2 cellular contexts compared by ENCODE assay signal in genomic region chr19:4800591-4801081, GRCh38.
TF ChIP-seq lines count a peak whose summit lies in the region.

No MANE protein-coding gene starts in this region.

TF ChIP-seq in Ishikawa, 13 proteins besides CTCF, POLR2A, EP300 and RAD21:
- TF ChIP-seq TEAD4 (IDR thresholded peaks at IDR 0.05): peak; percentile 89
- TF ChIP-seq TCF12 (IDR thresholded peaks at IDR 0.05; ENCODE audit: low read depth): peak; percentile 46; the same call in 1 of the 2 replicates
- TF ChIP-seq TAF1 (IDR thresholded peaks at IDR 0.05; ENCODE audit: low read depth): no peak
- TF ChIP-seq CEBPB (IDR thresholded peaks at IDR 0.05): peak; percentile 90

TF ChIP-seq in HepG2, 621 proteins besides CTCF, POLR2A, EP300 and RAD21:
- TF ChIP-seq SSRP1 (CRISPR knock-in tag; IDR thresholded peaks at IDR 0.05) (no peak), ZNF251 (CRISPR knock-in tag; IDR thresholded peaks at IDR 0.05) (no peak), PRDM10 (CRISPR knock-in tag; IDR thresholded peaks at IDR 0.05; ENCODE audit: low read depth) (peak; percentile 74; the same call in 1 of the 2 replicates), KDM2A (CRISPR knock-in tag; IDR thresholded peaks at IDR 0.05; ENCODE audit: borderline replicate concordance, low read depth) (peak; percentile 17; the same call in 1 of the 2 replicates), HNF1B (CRISPR knock-in tag; IDR thresholded peaks at IDR 0.05) (no peak), BCLAF1 (IDR thresholded peaks at IDR 0.05) (no peak), DMAP1 (CRISPR knock-in tag; IDR thresholded peaks at IDR 0.05) (0 out of 2 replicates have a peak, but pooled peaks have one; percentile 14), ZKSCAN5 (CRISPR knock-in tag; IDR thresholded peaks at IDR 0.05) (no peak), HBP1 (CRISPR knock-in tag; IDR thresholded peaks at IDR 0.05; ENCODE audit: low read depth) (no peak), FOSL1 (CRISPR knock-in tag; IDR thresholded peaks at IDR 0.05; ENCODE audit: borderline replicate concordance) (no peak), FOXP4 (CRISPR knock-in tag; IDR thresholded peaks at IDR 0.05) (peak; percentile 43), ZNF513 (CRISPR knock-in tag; conservative IDR thresholded peaks at IDR 0.05) (no peak), KDM3A (CRISPR knock-in tag; IDR thresholded peaks at IDR 0.05; ENCODE audit: low read depth) (no peak), CEBPG (CRISPR knock-in tag; IDR thresholded peaks at IDR 0.05) (0 out of 2 replicates have a peak, but pooled peaks have one; percentile 32), HNRNPLL (IDR thresholded peaks at IDR 0.05; ENCODE audit: low read depth, low read length, poor library complexity, severe bottlenecking) (peak; percentile 21), ZNF670 (CRISPR knock-in tag; IDR thresholded peaks at IDR 0.05; ENCODE audit: borderline replicate concordance) (0 out of 2 replicates have a peak, but pooled peaks have one; percentile 40), FOXP1 (IDR thresholded peaks at IDR 0.05) (no peak), FOXP1 (CRISPR knock-in tag; IDR thresholded peaks at IDR 0.05) (0 out of 2 replicates have a peak, but pooled peaks have one; percentile 22), ZNF687 (CRISPR knock-in tag; IDR thresholded peaks at IDR 0.05) (peak; percentile 59), ARNTL (CRISPR knock-in tag; IDR thresholded peaks at IDR 0.05) (no peak), KDM4B (CRISPR knock-in tag; IDR thresholded peaks at IDR 0.05) (no peak)
